In genomic region chr19:29292146-29292545, GRCh38 we compare ENCODE assay signal across 26 cellular contexts.
"Had no signal": no experiment of that assay in that cellular context is flagged by ENCODE, and none has a peak within 500 bp of the region (broad histone marks: within the 10 kb centered on the region; RNA-seq: fewer than 3 reads in every experiment).

No MANE protein-coding gene starts in this region.

- H3K27me3 Mint-ChIP-seq: central memory CD8-positive, alpha-beta T cell had no signal

- ATAC-seq: activated naive CD8-positive, alpha-beta T cell treated with anti-CD3 and anti-CD28 coated beads, Interleukin-2, amount 50 U/mL, for 24 hours; activated T-cell treated with anti-CD3 and anti-CD28 coated beads, Interleukin-2, amount 50 U/mL, for 72 hours; activated T-helper 17 cell treated with anti-CD3 and anti-CD28 coated beads, Interleukin-2, amount 50 U/mL, for 72 hours; Panc1; WTC11 had no signal

- DNase-seq: activated CD4-positive, alpha-beta memory T cell treated with anti-CD3 and anti-CD28 coated beads for 36 hours; activated CD4-positive, alpha-beta T cell treated with anti-CD3 and anti-CD28 coated beads for 4 hours; activated CD4-positive, alpha-beta T cell treated with anti-CD3 and anti-CD28 coated beads, Interleukin-2, amount 50 U/mL, for 1 hour; activated CD4-positive, CD25-positive, alpha-beta regulatory T cell treated with anti-CD3 and anti-CD28 coated beads, Interleukin-2, amount 50 U/mL, for 72 hours; activated CD8-positive, alpha-beta memory T cell treated with anti-CD3 and anti-CD28 coated beads, Interleukin-2, amount 50 U/mL, for 48 hours; activated naive CD4-positive, alpha-beta T cell treated with anti-CD3 and anti-CD28 coated beads, Interleukin-2, amount 10 ng/mL, durations not matched to agents 7 days and 5 days; activated naive CD8-positive, alpha-beta T cell treated with anti-CD3 and anti-CD28 coated beads, Interleukin-2, amount 50 U/mL, for 24 hours; activated T-cell treated with anti-CD3 and anti-CD28 coated beads, Interleukin-2, amount 50 U/mL, for 72 hours; anterior cingulate cortex; NCI-H1092 treated with DMSO at 0.1 percent for 48 hours; NCI-H1417; NCI-H187 treated with DMSO at 0.1 percent for 48 hours; NCI-H2081; NCI-H2171; NCI-H510A; NCI-H69; SHP77; SJCRH30 had no signal

- H3K4me3 ChIP-seq: SJCRH30, SK-N-MC had no signal

- H3K36me3 ChIP-seq: SJCRH30 had no signal

- H3K9me3 ChIP-seq: SJCRH30 had no signal

- H3K4me3 Mint-ChIP-seq: activated CD4-positive, alpha-beta memory T cell treated with anti-CD3 and anti-CD28 coated beads for 36 hours; activated naive CD4-positive, alpha-beta T cell treated with anti-CD3 and anti-CD28 coated beads, Interleukin-2, amount 10 ng/mL, durations not matched to agents 7 days and 5 days; activated naive CD8-positive, alpha-beta T cell; activated naive CD8-positive, alpha-beta T cell treated with anti-CD3 and anti-CD28 coated beads, Interleukin-2, amount 50 U/mL, for 24 hours; activated T-cell treated with anti-CD3 and anti-CD28 coated beads, Interleukin-2, amount 50 U/mL, for 72 hours; activated T-helper 17 cell treated with anti-CD3 and anti-CD28 coated beads, Interleukin-2, amount 50 U/mL, for 72 hours; central memory CD8-positive, alpha-beta T cell; WTC11 had no signal

- H3K9me3 Mint-ChIP-seq: activated CD4-positive, alpha-beta memory T cell treated with anti-CD3 and anti-CD28 coated beads for 36 hours; activated naive CD4-positive, alpha-beta T cell treated with anti-CD3 and anti-CD28 coated beads, Interleukin-2, amount 10 ng/mL, durations not matched to agents 7 days and 5 days; activated naive CD8-positive, alpha-beta T cell treated with anti-CD3 and anti-CD28 coated beads, Interleukin-2, amount 50 U/mL, for 24 hours; activated T-cell treated with anti-CD3 and anti-CD28 coated beads, Interleukin-2, amount 50 U/mL, for 72 hours; activated T-helper 17 cell treated with anti-CD3 and anti-CD28 coated beads, Interleukin-2, amount 50 U/mL, for 72 hours; central memory CD8-positive, alpha-beta T cell had no signal

- FAIRE-seq: TTC549 had no signal

- H3K4me1 Mint-ChIP-seq: activated naive CD4-positive, alpha-beta T cell treated with anti-CD3 and anti-CD28 coated beads, Interleukin-2, amount 10 ng/mL, durations not matched to agents 7 days and 5 days; activated T-helper 17 cell treated with anti-CD3 and anti-CD28 coated beads, Interleukin-2, amount 50 U/mL, for 72 hours had no signal

- H3K27ac Mint-ChIP-seq: activated CD4-positive, alpha-beta memory T cell treated with anti-CD3 and anti-CD28 coated beads for 36 hours; activated naive CD4-positive, alpha-beta T cell treated with anti-CD3 and anti-CD28 coated beads, Interleukin-2, amount 10 ng/mL, durations not matched to agents 7 days and 5 days; activated naive CD8-positive, alpha-beta T cell; activated naive CD8-positive, alpha-beta T cell treated with anti-CD3 and anti-CD28 coated beads, Interleukin-2, amount 50 U/mL, for 24 hours; activated T-cell treated with anti-CD3 and anti-CD28 coated beads, Interleukin-2, amount 50 U/mL, for 72 hours; activated T-helper 17 cell treated with anti-CD3 and anti-CD28 coated beads, Interleukin-2, amount 50 U/mL, for 72 hours; WTC11 had no signal

- H3K4me1 ChIP-seq: SJCRH30 had no signal

- H3K36me3 Mint-ChIP-seq: activated CD4-positive, alpha-beta memory T cell treated with anti-CD3 and anti-CD28 coated beads for 36 hours; activated naive CD4-positive, alpha-beta T cell treated with anti-CD3 and anti-CD28 coated beads, Interleukin-2, amount 10 ng/mL, durations not matched to agents 7 days and 5 days; activated naive CD8-positive, alpha-beta T cell; brain had no signal

- H3K27ac ChIP-seq: SJCRH30, SK-N-MC had no signal
